12 cellular contexts compared by ENCODE assay signal in the genomic region with DNA sequence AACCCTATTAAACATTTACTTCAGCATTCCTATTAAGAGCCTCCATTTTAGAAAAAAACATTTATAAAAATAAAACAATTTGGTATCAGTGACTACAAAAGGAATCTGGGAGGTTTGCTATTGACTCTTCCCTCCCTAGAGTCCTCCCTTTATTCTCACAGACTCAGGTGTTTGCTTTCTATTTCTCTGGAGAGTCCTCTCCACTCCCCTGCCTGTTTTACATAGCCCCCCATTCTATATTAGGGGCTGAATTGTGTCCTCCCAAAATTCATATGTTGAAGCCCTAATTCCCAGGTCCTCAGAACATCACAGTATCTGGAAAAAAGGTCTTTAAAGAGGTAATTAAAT.
DNase-seq lines count a peak whose midpoint lies in the region; ATAC-seq and TF ChIP-seq lines count a peak whose summit lies in the region.
"Had no signal": no experiment of that assay in that cellular context is flagged by ENCODE, and none has a peak within 500 bp of the region (broad histone marks: within the 10 kb centered on the region; RNA-seq: fewer than 3 reads in every experiment).

No MANE protein-coding gene starts in this region.

- no peak for TF ChIP-seq CTCF in GM20000 (IDR thresholded peaks at IDR 0.05; ENCODE audit: extremely low read depth, missing control alignments)

- H3K27ac Mint-ChIP-seq in activated naive CD4-positive, alpha-beta T cell treated with anti-CD3 and anti-CD28 coated beads, Interleukin-2, amount 50 U/mL, for 24 hours = peak overlapping the region; percentile 87
- H3K27ac Mint-ChIP-seq in stimulated activated effector memory CD8-positive, alpha-beta T cell treated with anti-CD3 and anti-CD28 coated beads, Interleukin-12 subunit alpha, Interleukin-12 subunit beta, amount 100 ng/mL, for 72 hours = peak overlapping the region; percentile 84
- H3K27ac Mint-ChIP-seq: dendritic cell treated with granulocyte-macrophage colony-stimulating factor and Interleukin-4, amounts not matched to agents 40 ng/mL and 50 ng/mL, for 4 days had no signal

- H3K36me3 ChIP-seq in SJSA1 = peaks cover 10% of the 10 kb centered on the region
- H3K36me3 ChIP-seq in iPS-20b (ENCODE audit: insufficient read depth, low read depth, low read length) = peaks cover 13% of the 10 kb centered on the region; the same call in 1 of the 2 replicates

- H3K4me1 Mint-ChIP-seq in activated naive CD4-positive, alpha-beta T cell treated with anti-CD3 and anti-CD28 coated beads, Interleukin-2, amount 50 U/mL, for 24 hours = peaks cover 70% of the 10 kb centered on the region
- peaks cover 48% of the 10 kb centered on the region for H3K4me1 Mint-ChIP-seq in stimulated activated effector memory CD8-positive, alpha-beta T cell treated with anti-CD3 and anti-CD28 coated beads, Interleukin-12 subunit alpha, Interleukin-12 subunit beta, amount 100 ng/mL, for 72 hours

- no peak for DNase-seq in activated naive CD4-positive, alpha-beta T cell treated with anti-CD3 and anti-CD28 coated beads, Interleukin-2, amount 50 U/mL, for 16 hours
- DNase-seq in SJSA1 (ENCODE audit: low read depth in 1 of 2, low spot score in 2 of 2) (no peak), GM20000 (ENCODE audit: low spot score) (no peak)
- no peak for DNase-seq in stimulated activated effector memory CD8-positive, alpha-beta T cell treated with anti-CD3 and anti-CD28 coated beads, Interleukin-12 subunit alpha, Interleukin-12 subunit beta, amount 100 ng/mL, for 72 hours (ENCODE audit: low spot score in 2 of 2)
- DNase-seq: activated effector memory CD4-positive, alpha-beta T cell treated with Interleukin-2 at 50 U/mL for 16 hours; stimulated activated CD4-positive, alpha-beta T cell treated with anti-CD3 and anti-CD28 coated beads, Interleukin-15, amount 100 ng/mL, for 24 hours had no signal

- H3K27me3 Mint-ChIP-seq in activated naive CD4-positive, alpha-beta T cell treated with anti-CD3 and anti-CD28 coated beads, Interleukin-2, amount 50 U/mL, for 24 hours = no peaks in the 10 kb centered on the region
- H3K27me3 Mint-ChIP-seq: dendritic cell treated with granulocyte-macrophage colony-stimulating factor and Interleukin-4, amounts not matched to agents 40 ng/mL and 50 ng/mL, for 4 days had no signal

- peaks cover 3% of the 10 kb centered on the region for H3K9me3 Mint-ChIP-seq in activated naive CD4-positive, alpha-beta T cell treated with anti-CD3 and anti-CD28 coated beads, Interleukin-2, amount 50 U/mL, for 24 hours
- no peaks in the 10 kb centered on the region for H3K9me3 Mint-ChIP-seq in stimulated activated effector memory CD8-positive, alpha-beta T cell treated with anti-CD3 and anti-CD28 coated beads, Interleukin-12 subunit alpha, Interleukin-12 subunit beta, amount 100 ng/mL, for 72 hours
- H3K9me3 Mint-ChIP-seq: dendritic cell treated with granulocyte-macrophage colony-stimulating factor and Interleukin-4, amounts not matched to agents 40 ng/mL and 50 ng/mL, for 4 days had no signal

- ATAC-seq in stimulated activated effector memory CD8-positive, alpha-beta T cell treated with anti-CD3 and anti-CD28 coated beads, Interleukin-12 subunit alpha, Interleukin-12 subunit beta, amount 100 ng/mL, for 72 hours = no peak
- no peak for ATAC-seq in HG03175 (IDR thresholded peaks at IDR 0.05; ENCODE audit: unreplicated experiment)
- ATAC-seq in HG02852 (IDR thresholded peaks at IDR 0.05; ENCODE audit: unreplicated experiment) = no peak

- H3K27ac ChIP-seq in SJSA1 = peak overlapping the region; percentile 71; the same call in 1 of the 2 replicates
- H3K27ac ChIP-seq in iPS-20b (ENCODE audit: low read length) = no peak overlapping the region

- H3K36me3 Mint-ChIP-seq in activated naive CD4-positive, alpha-beta T cell treated with anti-CD3 and anti-CD28 coated beads, Interleukin-2, amount 50 U/mL, for 24 hours = peaks cover 28% of the 10 kb centered on the region
- H3K36me3 Mint-ChIP-seq in stimulated activated effector memory CD8-positive, alpha-beta T cell treated with anti-CD3 and anti-CD28 coated beads, Interleukin-12 subunit alpha, Interleukin-12 subunit beta, amount 100 ng/mL, for 72 hours = peaks cover 21% of the 10 kb centered on the region

- H3K4me1 ChIP-seq in SJSA1 (replicated peaks) (peaks cover 27% of the 10 kb centered on the region), iPS-20b (ENCODE audit: insufficient read depth, low read length) (peaks cover 29% of the 10 kb centered on the region)

- no peak overlapping the region for H3K4me3 Mint-ChIP-seq in activated naive CD4-positive, alpha-beta T cell treated with anti-CD3 and anti-CD28 coated beads, Interleukin-2, amount 50 U/mL, for 24 hours
- peak overlapping the region; percentile 1 for H3K4me3 Mint-ChIP-seq in stimulated activated effector memory CD8-positive, alpha-beta T cell treated with anti-CD3 and anti-CD28 coated beads, Interleukin-12 subunit alpha, Interleukin-12 subunit beta, amount 100 ng/mL, for 72 hours
- H3K4me3 Mint-ChIP-seq: dendritic cell treated with granulocyte-macrophage colony-stimulating factor and Interleukin-4, amounts not matched to agents 40 ng/mL and 50 ng/mL, for 4 days; neural crest cell had no signal

- no peaks in the 10 kb centered on the region for H3K27me3 ChIP-seq in SJSA1 (replicated peaks)
- H3K27me3 ChIP-seq in iPS-20b (ENCODE audit: insufficient read depth, low read length) = no peaks in the 10 kb centered on the region

- H3K4me3 ChIP-seq in SJSA1 (no peak overlapping the region), iPS-20b (ENCODE audit: low read length) (peak overlapping the region; percentile 4; the same call in 1 of the 2 replicates)

- H3K9me3 ChIP-seq in SJSA1 (replicated peaks) (no peaks in the 10 kb centered on the region), iPS-20b (ENCODE audit: insufficient read depth, low read depth, low read length) (no peaks in the 10 kb centered on the region)

- H3K9ac ChIP-seq in iPS-20b (ENCODE audit: low read depth, low read length) = no peak overlapping the region
